33 cellular contexts compared by ENCODE assay signal in the genomic region with DNA sequence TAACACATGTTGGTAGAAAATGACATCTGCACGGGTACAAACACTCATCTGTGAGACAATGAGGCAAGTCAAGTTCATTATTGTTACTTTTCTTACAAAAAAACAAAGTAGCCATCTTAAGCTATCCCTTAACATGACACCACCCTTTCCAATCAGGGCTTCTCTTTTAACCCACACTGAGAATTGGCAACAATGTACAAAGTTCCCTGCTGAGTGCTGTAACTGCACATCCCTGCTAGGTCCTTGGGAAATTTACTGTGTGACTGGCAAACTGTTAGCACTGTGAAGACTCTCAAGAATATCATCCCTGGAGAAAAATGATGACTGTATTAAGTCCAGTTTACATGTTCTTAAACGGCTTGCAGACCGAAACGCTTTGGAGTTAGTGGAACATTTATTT.
"Had no signal": no experiment of that assay in that cellular context is flagged by ENCODE, and none has a peak within 500 bp of the region (broad histone marks: within the 10 kb centered on the region; RNA-seq: fewer than 3 reads in every experiment).

No MANE protein-coding gene starts in this region.

- H3K4me1 Mint-ChIP-seq: activated B cell treated with CpG ODN at 0.5 μM for 24 hours; activated CD4-positive, alpha-beta T cell treated with anti-CD3 and anti-CD28 coated beads, Interleukin-2, amount 10 ng/mL, durations not matched to agents 24 days and 14 days; activated naive CD4-positive, alpha-beta T cell treated with anti-CD3 and anti-CD28 coated beads, Interleukin-2, amount 10 ng/mL, durations not matched to agents 7 days and 5 days; activated naive CD4-positive, alpha-beta T cell treated with anti-CD3 and anti-CD28 coated beads, Interleukin-2, amount 50 U/mL, for 24 hours; activated naive CD8-positive, alpha-beta T cell treated with anti-CD3 and anti-CD28 coated beads, Interleukin-2, amount 10 ng/mL, durations not matched to agents 7 days and 5 days; activated naive CD8-positive, alpha-beta T cell treated with anti-CD3 and anti-CD28 coated beads, Interleukin-2, amount 50 U/mL, for 24 hours; brain; central memory CD8-positive, alpha-beta T cell had no signal

- H3K36me3 ChIP-seq: ascending aorta, cardiac muscle cell had no signal

- H3K27me3 Mint-ChIP-seq: activated B cell treated with CpG ODN at 0.5 μM for 24 hours; activated CD4-positive, alpha-beta memory T cell treated with anti-CD3 and anti-CD28 coated beads for 36 hours; activated CD4-positive, alpha-beta T cell treated with anti-CD3 and anti-CD28 coated beads, Interleukin-2, amount 10 ng/mL, durations not matched to agents 24 days and 14 days; activated CD8-positive, alpha-beta T cell treated with anti-CD3 and anti-CD28 coated beads for 36 hours; activated naive CD4-positive, alpha-beta T cell treated with anti-CD3 and anti-CD28 coated beads, Interleukin-2, amount 10 ng/mL, durations not matched to agents 7 days and 5 days; activated naive CD4-positive, alpha-beta T cell treated with anti-CD3 and anti-CD28 coated beads, Interleukin-2, amount 50 U/mL, for 24 hours; activated naive CD8-positive, alpha-beta T cell; activated naive CD8-positive, alpha-beta T cell treated with anti-CD3 and anti-CD28 coated beads, Interleukin-2, amount 10 ng/mL, durations not matched to agents 7 days and 5 days; central memory CD8-positive, alpha-beta T cell had no signal

- H3K9me3 Mint-ChIP-seq: activated naive CD4-positive, alpha-beta T cell treated with anti-CD3 and anti-CD28 coated beads, Interleukin-2, amount 50 U/mL, for 24 hours had no signal

- DNase-seq: activated B cell treated with CpG ODN at 0.5 μM for 24 hours; activated CD4-positive, alpha-beta memory T cell treated with anti-CD3 and anti-CD28 coated beads for 36 hours; activated CD4-positive, alpha-beta T cell treated with anti-CD3 and anti-CD28 coated beads for 4 hours; activated CD4-positive, alpha-beta T cell treated with anti-CD3 and anti-CD28 coated beads, Interleukin-2, amount 10 ng/mL, durations not matched to agents 24 days and 14 days; activated CD4-positive, alpha-beta T cell treated with anti-CD3 and anti-CD28 coated beads, Interleukin-2, amount 50 U/mL, for 1 hour; activated CD4-positive, alpha-beta T cell treated with anti-CD3 and anti-CD28 coated beads, Interleukin-2, amount 50 U/mL, for 4 hours; activated CD4-positive, CD25-positive, alpha-beta regulatory T cell treated with anti-CD3 and anti-CD28 coated beads, Interleukin-2, amount 50 U/mL, for 72 hours; activated CD8-positive, alpha-beta memory T cell treated with anti-CD3 and anti-CD28 coated beads, Interleukin-2, amount 50 U/mL, for 4 hours; activated CD8-positive, alpha-beta T cell treated with anti-CD3 and anti-CD28 coated beads for 36 hours; activated effector memory CD4-positive, alpha-beta T cell treated with Interleukin-2 at 50 U/mL for 16 hours; activated gamma-delta T cell; activated naive CD4-positive, alpha-beta T cell treated with anti-CD3 and anti-CD28 coated beads, Interleukin-2, amount 10 ng/mL, durations not matched to agents 7 days and 5 days; activated naive CD4-positive, alpha-beta T cell treated with Interleukin-2 at 50 U/mL for 16 hours; activated naive CD8-positive, alpha-beta T cell treated with anti-CD3 and anti-CD28 coated beads, Interleukin-2, amount 10 ng/mL, durations not matched to agents 7 days and 5 days; activated naive CD8-positive, alpha-beta T cell treated with anti-CD3 and anti-CD28 coated beads, Interleukin-2, amount 50 U/mL, for 24 hours; activated T-cell treated with anti-CD3 and anti-CD28 coated beads for 4 hours; activated T-cell treated with anti-CD3 and anti-CD28 coated beads, Interleukin-2, amount 50 U/mL, for 24 hours; activated T-cell treated with anti-CD3 and anti-CD28 coated beads, Interleukin-2, amount 50 U/mL, for 48 hours; amygdala; anterior cingulate cortex; cerebellar nuclear complex; T-helper 2 cell; T-helper 9 cell had no signal

- H3K4me1 ChIP-seq: ascending aorta had no signal

- H3K4me3 ChIP-seq: ascending aorta, cardiac muscle cell had no signal

- H3K36me3 Mint-ChIP-seq: activated CD4-positive, alpha-beta memory T cell treated with anti-CD3 and anti-CD28 coated beads for 36 hours; activated naive CD4-positive, alpha-beta T cell treated with anti-CD3 and anti-CD28 coated beads, Interleukin-2, amount 10 ng/mL, durations not matched to agents 7 days and 5 days; activated naive CD4-positive, alpha-beta T cell treated with anti-CD3 and anti-CD28 coated beads, Interleukin-2, amount 50 U/mL, for 24 hours; activated naive CD8-positive, alpha-beta T cell; activated naive CD8-positive, alpha-beta T cell treated with anti-CD3 and anti-CD28 coated beads, Interleukin-2, amount 10 ng/mL, durations not matched to agents 7 days and 5 days; brain had no signal

- H3K27ac Mint-ChIP-seq: activated B cell treated with CpG ODN at 0.5 μM for 24 hours; activated CD4-positive, alpha-beta memory T cell treated with anti-CD3 and anti-CD28 coated beads for 36 hours; activated CD4-positive, alpha-beta T cell treated with anti-CD3 and anti-CD28 coated beads, Interleukin-2, amount 10 ng/mL, durations not matched to agents 24 days and 14 days; activated CD8-positive, alpha-beta T cell treated with anti-CD3 and anti-CD28 coated beads for 36 hours; activated naive CD4-positive, alpha-beta T cell treated with anti-CD3 and anti-CD28 coated beads, Interleukin-2, amount 10 ng/mL, durations not matched to agents 7 days and 5 days; activated naive CD4-positive, alpha-beta T cell treated with anti-CD3 and anti-CD28 coated beads, Interleukin-2, amount 50 U/mL, for 24 hours; activated naive CD8-positive, alpha-beta T cell; activated naive CD8-positive, alpha-beta T cell treated with anti-CD3 and anti-CD28 coated beads, Interleukin-2, amount 10 ng/mL, durations not matched to agents 7 days and 5 days; activated naive CD8-positive, alpha-beta T cell treated with anti-CD3 and anti-CD28 coated beads, Interleukin-2, amount 50 U/mL, for 24 hours; activated T-cell treated with anti-CD3 and anti-CD28 coated beads, Interleukin-2, amount 50 U/mL, for 24 hours; activated T-helper 2 cell treated with anti-CD3 and anti-CD28 coated beads, Interferon-gamma antibody, Interleukin-2, Interleukin-4, amounts not matched to agents 10 μg/mL and 5 μg/mL and 100 μg/mL, durations not matched to agents 14 hours and 24 hours and 36 hours; brain; T-helper 1 cell treated with Interleukin-12 subunit alpha and Interleukin-12 subunit beta and Interleukin-4 antibody, amounts not matched to agents 30 μg/mL and 1 μg/mL, for 36 hours; T-helper 2 cell treated with Interferon-gamma antibody and Interleukin-4, amounts not matched to agents 5 μg/mL and 100 μg/mL, for 36 hours had no signal

- H3K27me3 ChIP-seq: ascending aorta, cardiac muscle cell had no signal

- H3K9me3 ChIP-seq: ascending aorta had no signal

- ATAC-seq: activated CD8-positive, alpha-beta T cell treated with anti-CD3 and anti-CD28 coated beads for 36 hours; activated naive CD8-positive, alpha-beta T cell treated with anti-CD3 and anti-CD28 coated beads, Interleukin-2, amount 50 U/mL, for 24 hours had no signal

- H3K4me3 Mint-ChIP-seq: activated B cell treated with CpG ODN at 0.5 μM for 24 hours; activated CD4-positive, alpha-beta memory T cell treated with anti-CD3 and anti-CD28 coated beads for 36 hours; activated CD4-positive, alpha-beta T cell treated with anti-CD3 and anti-CD28 coated beads, Interleukin-2, amount 10 ng/mL, durations not matched to agents 24 days and 14 days; activated CD8-positive, alpha-beta T cell treated with anti-CD3 and anti-CD28 coated beads for 36 hours; activated naive CD4-positive, alpha-beta T cell treated with anti-CD3 and anti-CD28 coated beads, Interleukin-2, amount 10 ng/mL, durations not matched to agents 7 days and 5 days; activated naive CD4-positive, alpha-beta T cell treated with anti-CD3 and anti-CD28 coated beads, Interleukin-2, amount 50 U/mL, for 24 hours; activated naive CD8-positive, alpha-beta T cell; activated naive CD8-positive, alpha-beta T cell treated with anti-CD3 and anti-CD28 coated beads, Interleukin-2, amount 10 ng/mL, durations not matched to agents 7 days and 5 days; activated naive CD8-positive, alpha-beta T cell treated with anti-CD3 and anti-CD28 coated beads, Interleukin-2, amount 50 U/mL, for 24 hours; activated T-cell treated with anti-CD3 and anti-CD28 coated beads, Interleukin-2, amount 50 U/mL, for 24 hours; brain; central memory CD8-positive, alpha-beta T cell; T-helper 1 cell treated with Interleukin-12 subunit alpha and Interleukin-12 subunit beta and Interleukin-4 antibody, amounts not matched to agents 30 μg/mL and 1 μg/mL, for 36 hours; T-helper 2 cell treated with Interferon-gamma antibody and Interleukin-4, amounts not matched to agents 5 μg/mL and 100 μg/mL, for 36 hours had no signal

- H3K27ac ChIP-seq: ascending aorta, cardiac muscle cell, VCaP had no signal
